Comparison of ENCODE assay signal across 8 cellular contexts in the genomic region with DNA sequence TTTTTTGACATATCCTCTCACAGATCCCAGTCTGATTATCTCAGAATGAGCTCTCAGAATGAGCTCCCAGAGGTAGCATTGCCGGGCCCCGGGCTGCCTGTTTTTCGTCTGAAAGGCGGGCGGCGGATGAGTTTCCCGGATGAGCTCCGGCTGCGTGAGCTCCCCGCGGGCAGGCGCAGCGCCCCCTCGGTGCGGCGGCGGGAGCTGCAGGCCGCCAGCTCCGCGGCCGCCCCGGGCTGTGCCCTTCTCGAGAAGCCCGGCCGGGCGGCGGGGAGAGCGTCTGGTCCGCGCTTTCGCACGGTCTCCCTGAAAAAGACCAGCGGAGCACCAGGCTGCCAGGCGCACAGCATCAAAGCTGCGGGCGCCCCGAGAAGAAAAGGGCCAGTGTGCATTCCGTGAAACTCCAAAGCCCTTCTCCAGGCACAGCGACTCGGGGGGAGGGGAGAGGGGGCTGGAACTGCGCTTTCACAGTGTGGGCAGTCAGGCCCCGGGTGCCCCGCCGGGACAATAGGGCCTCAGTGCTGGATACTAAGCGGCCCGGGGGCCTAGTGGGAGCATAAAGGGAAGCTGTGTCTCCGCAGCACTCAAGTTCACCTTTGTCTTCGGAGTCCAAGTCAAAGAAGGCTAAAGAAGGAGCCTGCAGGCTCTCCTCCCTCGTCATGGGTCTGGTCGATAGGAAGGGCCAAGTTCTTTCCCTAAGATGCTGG. TPM values are rescaled to one million over a fixed set of nuclear protein-coding genes. Genes with fewer than 3 reads are reported as not detected.
DNase-seq lines count a peak whose midpoint lies in the region; ATAC-seq and TF ChIP-seq lines count a peak whose summit lies in the region.

No MANE protein-coding gene starts in this region.

- H3K18ac ChIP-seq in H9 (ENCODE audit: insufficient read length, low read depth, low read length), result peak overlapping the region; percentile 54

- no peak overlapping the region for H4K8ac ChIP-seq in H9 (replicated peaks; ENCODE audit: insufficient read length, low read depth, low read length)

- intact Hi-C loops in Right ventricle myocardium superior (cut with DNase I), result no loop called here
- intact Hi-C loops in thyroid gland (cut with DNase I), result no loop called here

- H2BK120ac ChIP-seq in H9 (ENCODE audit: low read depth, low read length, poor library complexity, severe bottlenecking), result no peak overlapping the region

- H3T11ph ChIP-seq in H9 (ENCODE audit: low read length), result no peak overlapping the region

- peak overlapping the region in 2 of 3 experiments; percentile 73 to 76; a peak in 4 of 7 replicates for H3K27ac Mint-ChIP-seq in H9
- H3K27ac Mint-ChIP-seq in activated naive CD8-positive, alpha-beta T cell, result no peak overlapping the region

- H3K4ac ChIP-seq in H9 (ENCODE audit: low read depth, low read length), result no peak overlapping the region

- WGBS in H9 (ENCODE audit: extremely low coverage, insufficient read length, low lambda C conversion rate), result no CpG with 5 or more reads among the region's 50 CpGs
- WGBS in thyroid gland, 2 donors, result 6 to 13% methylated on average over 22 to 36 of the region's 50 CpGs

- DNase-seq in ELR (ENCODE audit: low read depth), result peak; percentile 86
- DNase-seq in H9, result peak; percentile 87
- peak; percentile 78 for DNase-seq in M059J (ENCODE audit: low read depth)
- peak; percentile 55 for DNase-seq in SKM-1 (lab: John Stamatoyannopoulos, UW; ENCODE audit: unreplicated experiment)
- DNase-seq in Right ventricle myocardium superior, result peak; percentile 88
- peak; percentile 72 to 80 for DNase-seq in thyroid gland

- H3K9me3 ChIP-seq in H9 (ENCODE audit: control insufficient read depth, low read depth, low read length) (no peaks in the 10 kb centered on the region), parathyroid adenoma (ENCODE audit: control insufficient read depth, low read length) (no peaks in the 10 kb centered on the region), thyroid gland (no peaks in the 10 kb centered on the region)

- peak; percentile 100 for ATAC-seq in Right ventricle myocardium superior (ENCODE audit: poor library complexity)

- H2AK5ac ChIP-seq in H9 (ENCODE audit: insufficient read length, low read length), result no peak overlapping the region

- H4K5ac ChIP-seq in H9 (ENCODE audit: insufficient read length, low read depth, low read length), result no peak overlapping the region

- H3K9ac ChIP-seq in H9 (ENCODE audit: extremely low read depth, insufficient read length, low read length) (peak overlapping the region; percentile 36), parathyroid adenoma (no peak overlapping the region)

- H3K4me1 ChIP-seq in H9 (ENCODE audit: insufficient read depth, low read length) (no peaks in the 10 kb centered on the region), parathyroid adenoma (no peaks in the 10 kb centered on the region), thyroid gland (peaks cover 3 to 5% of the 10 kb centered on the region in 2 donors)

- H3K23me2 ChIP-seq in H9 (ENCODE audit: insufficient read length, low read depth, low read length, poor library complexity, severe bottlenecking), result no peaks in the 10 kb centered on the region

- H3K27me3 Mint-ChIP-seq in H9 (ENCODE audit: low read depth), result peaks cover 7% of the 10 kb centered on the region
- peaks cover 11% of the 10 kb centered on the region for H3K27me3 Mint-ChIP-seq in activated naive CD8-positive, alpha-beta T cell

- H4K91ac ChIP-seq in H9 (ENCODE audit: insufficient read length, low read depth, low read length), result no peak overlapping the region

- H3K27me3 ChIP-seq in H9 (ENCODE audit: insufficient read depth, low read length) (no peaks in the 10 kb centered on the region), parathyroid adenoma (ENCODE audit: control insufficient read depth, insufficient read depth, low read length) (no peaks in the 10 kb centered on the region), thyroid gland (no peaks in the 10 kb centered on the region)

- H3K36me3 ChIP-seq in parathyroid adenoma (ENCODE audit: control insufficient read depth, insufficient read depth, low read length), result no peaks in the 10 kb centered on the region
- H3K36me3 ChIP-seq in thyroid gland, result no peaks in the 10 kb centered on the region

- TF ChIP-seq POLR2A in thyroid gland (IDR thresholded peaks at IDR 0.05), result no peak

- no peak overlapping the region for H2BK5ac ChIP-seq in H9 (ENCODE audit: insufficient read length, low read length)

- H3K79me2 ChIP-seq in H9 (ENCODE audit: insufficient read depth, low read length) (no peaks in the 10 kb centered on the region), parathyroid adenoma (no peaks in the 10 kb centered on the region)

- peak overlapping the region; percentile 76 for H3K14ac ChIP-seq in H9 (ENCODE audit: insufficient read depth, low read length)

- H3K56ac ChIP-seq in H9 (ENCODE audit: insufficient read length, low read depth, low read length), result no peak overlapping the region

- no peaks in the 10 kb centered on the region for H4K20me1 ChIP-seq in H9 (ENCODE audit: control insufficient read depth, insufficient read depth, insufficient read length)

- H3K23ac ChIP-seq in H9 (ENCODE audit: insufficient read length, low read depth, low read length), result no peak overlapping the region

- no peak overlapping the region for H2BK12ac ChIP-seq in H9 (ENCODE audit: insufficient read length, low read depth, low read length)

- peaks cover 20 to 21% of the 10 kb centered on the region in 2 experiments for H3K4me1 Mint-ChIP-seq in H9
- H3K4me1 Mint-ChIP-seq in activated naive CD8-positive, alpha-beta T cell (ENCODE audit: low read depth), result peaks cover 4% of the 10 kb centered on the region

- H2BK20ac ChIP-seq in H9 (ENCODE audit: low read depth, low read length, poor library complexity, severe bottlenecking), result no peak overlapping the region

- TF ChIP-seq CTCF in H9 (conservative IDR thresholded peaks at IDR 0.05) (peak; percentile 94), parathyroid adenoma (IDR thresholded peaks at IDR 0.05) (peak; percentile 70), thyroid gland (IDR thresholded peaks at IDR 0.05) (peak; percentile 23 to 99 (median 90))

- H3K36me3 Mint-ChIP-seq in H9 (ENCODE audit: insufficient read depth in 1 of 3, low read depth in 3 of 3), result no peaks in the 10 kb centered on the region
- H3K36me3 Mint-ChIP-seq in activated naive CD8-positive, alpha-beta T cell, result peaks cover 2% of the 10 kb centered on the region

- peak overlapping the region; percentile 55 for H3K4me2 ChIP-seq in H9 (ENCODE audit: insufficient read depth, insufficient read length, low read length)
- peak overlapping the region; percentile 40 for H3K4me2 ChIP-seq in parathyroid adenoma (ENCODE audit: low read length)

- H2AFZ ChIP-seq in H9 (ENCODE audit: low read length) (no peak overlapping the region), parathyroid adenoma (peak overlapping the region; percentile 83)

- H3K9me3 Mint-ChIP-seq in H9, result no peaks in the 10 kb centered on the region
- no peaks in the 10 kb centered on the region for H3K9me3 Mint-ChIP-seq in activated naive CD8-positive, alpha-beta T cell (ENCODE audit: low read depth)

- peak overlapping the region; percentile 65 to 71 for H3K4me3 Mint-ChIP-seq in H9
- peak overlapping the region; percentile 59 for H3K4me3 Mint-ChIP-seq in activated naive CD8-positive, alpha-beta T cell

- no peaks in the 10 kb centered on the region for H3K79me1 ChIP-seq in H9 (ENCODE audit: insufficient read depth, low read depth, low read length, poor library complexity, severe bottlenecking)

- H3K27ac ChIP-seq in H9 (ENCODE audit: insufficient read length, low read depth, low read length) (no peak overlapping the region), parathyroid adenoma (no peak overlapping the region), thyroid gland (peak overlapping the region in 2 of 3 donors; percentile 20 to 61)

- peak overlapping the region; percentile 4 for H3K4me3 ChIP-seq in parathyroid adenoma (ENCODE audit: low read depth, low read length)
- H3K4me3 ChIP-seq in thyroid gland (replicated peaks in 1 of 3), result peak overlapping the region in 2 of 3 donors; percentile 21 to 34

- H2BK15ac ChIP-seq in H9 (ENCODE audit: low read depth, low read length), result no peak overlapping the region

RNA-seq across cellular contexts. Expression of gene SHC4, which starts 12.1 kb away (rescaled TPM):
- total RNA-seq in H9 (2021) (0.26 and 0.55 TPM in 2 replicates), Right ventricle myocardium superior (2.5 TPM), thyroid gland (1 to 10 TPM in 1 of 4 donors, under 1 TPM in 3; 0.13 to 1.1 (median 0.49) TPM)
- total RNA-seq in M059J (2014; rRNA removed; shearing (Covaris generic)), result 1.0 and 1.5 TPM in 2 replicates

Comparison
In these comparisons a context has a peak if more than half of its experiments do, and no peak if none do; other contexts are left out.
1. H3K27ac ChIP-seq: peak in thyroid gland (2 of 3); none in H9 (single experiment) and parathyroid adenoma (single experiment).
2. Peak in every context shown above with its lines, with median percentiles within 50 percentile points of each other: DNase-seq and CTCF ChIP-seq.